ENCODE assay signal across 8 cellular contexts in the genomic region with DNA sequence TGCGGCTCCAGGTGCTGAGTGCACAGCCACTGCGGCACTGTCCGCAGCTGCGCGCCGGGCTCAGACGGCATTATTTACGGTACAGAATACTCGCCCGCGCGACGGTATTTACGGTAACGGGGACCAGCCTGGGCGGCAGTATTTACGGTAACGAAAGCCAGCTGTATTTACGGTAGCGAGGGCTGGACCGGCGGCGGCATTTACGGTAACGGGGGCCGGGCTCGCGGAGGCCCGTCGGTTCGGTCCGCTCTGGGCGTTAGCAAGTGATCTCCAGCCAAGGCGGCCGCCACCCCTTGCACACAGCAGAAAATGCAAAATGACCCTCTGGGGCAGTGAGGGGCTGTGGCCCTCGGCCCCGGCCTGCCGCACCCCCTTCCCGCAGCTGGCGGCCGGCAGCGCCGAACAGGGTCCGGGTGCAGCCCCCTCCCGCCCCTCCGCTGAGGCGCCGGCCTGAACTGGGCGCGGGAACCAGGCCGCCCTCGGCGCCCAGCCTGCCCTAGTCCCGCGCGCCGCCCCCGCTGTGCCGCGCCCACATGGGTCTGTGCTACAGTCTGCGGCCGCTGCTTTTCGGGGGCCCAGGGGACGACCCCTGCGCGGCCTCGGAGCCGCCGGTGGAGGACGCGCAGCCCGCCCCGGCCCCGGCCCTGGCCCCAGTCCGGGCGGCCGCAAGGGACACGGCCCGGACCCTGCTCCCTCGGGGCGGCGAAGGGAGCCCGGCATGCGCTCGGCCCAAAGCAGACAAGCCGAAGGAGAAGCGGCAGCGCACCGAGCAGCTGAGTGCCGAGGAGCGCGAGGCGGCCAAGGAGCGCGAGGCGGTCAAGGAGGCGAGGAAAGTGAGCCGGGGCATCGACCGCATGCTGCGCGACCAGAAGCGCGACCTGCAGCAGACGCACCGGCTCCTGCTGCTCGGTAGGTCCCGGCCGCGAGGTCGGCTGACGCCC.
A peak's percentile ranks its signal among the peaks of the same experiment; 100 is the strongest.
DNase-seq lines count a peak whose midpoint lies in the region; ATAC-seq and TF ChIP-seq lines count a peak whose summit lies in the region.

A gene (plus strand): TSS at position 234 of the 941 bp plus-strand sequence. CDS start 300 bp downstream, at position 534.

- DNase-seq in DMS153 treated with DMSO at 0.1 percent for 48 hours (lab: John Stamatoyannopoulos, UW; ENCODE audit: unreplicated experiment) (peak; percentile 3), HCEC 1CT (peak; percentile 81), NCI-H146 treated with DMSO at 0.1 percent for 48 hours (lab: John Stamatoyannopoulos, UW; ENCODE audit: unreplicated experiment) (peak; percentile 64), coronary artery (ENCODE audit: low spot score) (peak; percentile 84), kidney tubule cell (ENCODE audit: low spot score) (peak; percentile 81)
- peak; percentile 7 for DNase-seq in activated CD4-positive, CD25-positive, alpha-beta regulatory T cell treated with anti-CD3 and anti-CD28 coated beads, Interleukin-2, amount 50 U/mL, for 16 hours (ENCODE audit: low read depth, low spot score)
- peak; percentile 50 to 58 (median 51) for DNase-seq in stimulated activated CD4-positive, alpha-beta T cell treated with anti-CD3 and anti-CD28 coated beads, Interleukin-12 subunit alpha, Interleukin-12 subunit beta, amount 100 ng/mL, for 48 hours (ENCODE audit: low read depth in 2 of 3, low spot score in 1 of 3)

- H3K27ac ChIP-seq in coronary artery = peak within 1 kb of the TSS; percentile 69 to 89

- peak within 1 kb of the TSS; percentile 80 for H3K4me3 ChIP-seq in coronary artery

- TF ChIP-seq CTCF in coronary artery (IDR thresholded peaks at IDR 0.05) = no peak

- no peak for ATAC-seq in GM21447 (IDR thresholded peaks at IDR 0.05; ENCODE audit: unreplicated experiment)

Comparison
In these comparisons a context has a peak if more than half of its experiments do, and no peak if none do; other contexts are left out.
1. DNase-seq: peak in every context shown above with its lines; median percentile 84 in coronary artery; 81 in HCEC 1CT; 81 in kidney tubule cell; 64 in NCI-H146 treated with DMSO at 0.1 percent for 48 hours; 51 in stimulated activated CD4-positive, alpha-beta T cell treated with anti-CD3 and anti-CD28 coated beads, Interleukin-12 subunit alpha, Interleukin-12 subunit beta, amount 100 ng/mL, for 48 hours; 7 in activated CD4-positive, CD25-positive, alpha-beta regulatory T cell treated with anti-CD3 and anti-CD28 coated beads, Interleukin-2, amount 50 U/mL, for 16 hours; 3 in DMS153 treated with DMSO at 0.1 percent for 48 hours.